ENCODE assay signal across 1 cellular context in the genomic region with DNA sequence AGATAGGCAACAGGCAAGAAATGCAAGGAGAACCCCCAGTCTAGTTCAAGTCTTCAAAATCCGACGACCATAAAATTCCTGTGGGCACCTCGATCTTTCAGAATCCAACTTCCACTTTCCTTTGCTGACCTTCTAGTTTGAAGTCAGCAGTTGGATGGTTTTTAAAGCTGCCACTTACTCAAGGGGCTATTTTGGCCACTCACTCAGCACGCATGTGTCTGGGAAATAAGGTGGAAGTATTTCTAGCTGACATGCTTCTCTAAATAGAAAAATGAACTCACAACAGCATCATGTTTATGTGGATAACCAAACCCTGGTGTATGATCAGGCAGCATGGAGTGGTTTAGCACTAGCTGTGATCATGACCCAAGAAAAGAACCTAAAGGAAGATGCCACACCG.
TF ChIP-seq lines count a peak whose summit lies in the region.

A gene with protein sequence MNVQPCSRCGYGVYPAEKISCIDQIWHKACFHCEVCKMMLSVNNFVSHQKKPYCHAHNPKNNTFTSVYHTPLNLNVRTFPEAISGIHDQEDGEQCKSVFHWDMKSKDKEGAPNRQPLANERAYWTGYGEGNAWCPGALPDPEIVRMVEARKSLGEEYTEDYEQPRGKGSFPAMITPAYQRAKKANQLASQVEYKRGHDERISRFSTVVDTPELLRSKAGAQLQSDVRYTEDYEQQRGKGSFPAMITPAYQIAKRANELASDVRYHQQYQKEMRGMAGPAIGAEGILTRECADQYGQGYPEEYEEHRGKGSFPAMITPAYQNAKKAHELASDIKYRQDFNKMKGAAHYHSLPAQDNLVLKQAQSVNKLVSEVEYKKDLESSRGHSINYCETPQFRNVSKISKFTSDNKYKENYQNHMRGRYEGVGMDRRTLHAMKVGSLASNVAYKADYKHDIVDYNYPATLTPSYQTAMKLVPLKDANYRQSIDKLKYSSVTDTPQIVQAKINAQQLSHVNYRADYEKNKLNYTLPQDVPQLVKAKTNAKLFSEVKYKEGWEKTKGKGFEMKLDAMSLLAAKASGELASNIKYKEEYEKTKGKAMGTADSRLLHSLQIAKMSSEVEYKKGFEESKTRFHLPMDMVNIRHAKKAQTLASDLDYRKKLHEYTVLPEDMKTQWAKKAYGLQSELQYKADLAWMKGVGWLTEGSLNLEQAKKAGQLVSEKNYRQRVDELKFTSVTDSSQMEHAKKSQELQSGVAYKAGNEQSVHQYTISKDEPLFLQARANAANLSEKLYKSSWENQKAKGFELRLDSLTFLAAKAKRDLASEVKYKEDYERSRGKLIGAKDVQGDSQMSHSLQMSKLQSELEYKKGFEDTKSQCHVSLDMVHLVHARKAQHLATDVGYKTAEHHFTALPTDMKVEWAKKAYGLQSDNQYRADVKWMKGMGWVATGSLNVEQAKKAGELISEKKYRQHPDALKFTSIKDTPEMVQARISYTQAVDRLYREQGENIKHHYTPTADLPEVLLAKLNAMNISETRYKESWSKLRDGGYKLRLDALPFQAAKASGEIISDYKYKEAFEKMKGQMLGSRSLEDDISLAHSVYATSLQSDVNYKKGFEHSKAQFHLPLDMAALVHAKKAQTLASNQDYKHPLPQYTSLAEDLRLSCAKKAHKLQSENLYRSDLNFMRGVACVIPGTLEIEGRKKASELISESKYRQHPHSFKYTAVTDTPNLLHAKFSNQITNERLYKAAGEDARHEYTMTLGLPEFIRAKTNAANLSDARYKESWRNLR (N-terminal part only) (minus strand): TSS at position 134 of the 400 bp plus-strand sequence. CDS start 159 bp downstream, outside the sequence.

TF ChIP-seq in A549, 52 proteins besides CTCF, POLR2A, EP300 and RAD21 (continued from another document):
- TF ChIP-seq, protein P1, sequence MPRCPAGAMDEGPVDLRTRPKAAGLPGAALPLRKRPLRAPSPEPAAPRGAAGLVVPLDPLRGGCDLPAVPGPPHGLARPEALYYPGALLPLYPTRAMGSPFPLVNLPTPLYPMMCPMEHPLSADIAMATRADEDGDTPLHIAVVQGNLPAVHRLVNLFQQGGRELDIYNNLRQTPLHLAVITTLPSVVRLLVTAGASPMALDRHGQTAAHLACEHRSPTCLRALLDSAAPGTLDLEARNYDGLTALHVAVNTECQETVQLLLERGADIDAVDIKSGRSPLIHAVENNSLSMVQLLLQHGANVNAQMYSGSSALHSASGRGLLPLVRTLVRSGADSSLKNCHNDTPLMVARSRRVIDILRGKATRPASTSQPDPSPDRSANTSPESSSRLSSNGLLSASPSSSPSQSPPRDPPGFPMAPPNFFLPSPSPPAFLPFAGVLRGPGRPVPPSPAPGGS (IDR thresholded peaks at IDR 0.05) = no peak
